Comparison of ENCODE assay signal across 1 cellular context in genomic region chr2:152200562-152201465, GRCh38.
TF ChIP-seq lines count a peak whose summit lies in the region.

No MANE protein-coding gene starts in this region.

TF ChIP-seq in HepG2, 621 proteins besides CTCF, POLR2A, EP300 and RAD21 (continued from another document):
- TF ChIP-seq XRCC5 (optimal IDR thresholded peaks at IDR 0.05; ENCODE audit: low read length): peak; percentile 52
- peak; percentile 93 for TF ChIP-seq ZNF3 (CRISPR knock-in tag; IDR thresholded peaks at IDR 0.05)
- TF ChIP-seq TEAD3 (CRISPR knock-in tag; optimal IDR thresholded peaks at IDR 0.05; ENCODE audit: borderline replicate concordance): peak; percentile 43
- peak; percentile 23; the same call in 1 of the 2 replicates for TF ChIP-seq STAG1 (CRISPR knock-in tag; IDR thresholded peaks at IDR 0.05)
- peak; percentile 65 for TF ChIP-seq SAP130 (CRISPR knock-in tag; IDR thresholded peaks at IDR 0.05; ENCODE audit: low read depth)
- 0 out of 2 replicates have a peak, but pooled peaks have one; percentile 28 for TF ChIP-seq HOMEZ (CRISPR knock-in tag; IDR thresholded peaks at IDR 0.05; ENCODE audit: low read depth)
- 0 out of 2 replicates have a peak, but pooled peaks have one; percentile 25 for TF ChIP-seq FOSL1 (CRISPR knock-in tag; IDR thresholded peaks at IDR 0.05; ENCODE audit: borderline replicate concordance)
- TF ChIP-seq ZNF235 (CRISPR knock-in tag; IDR thresholded peaks at IDR 0.05; ENCODE audit: borderline replicate concordance): no peak
- TF ChIP-seq, protein P1, sequence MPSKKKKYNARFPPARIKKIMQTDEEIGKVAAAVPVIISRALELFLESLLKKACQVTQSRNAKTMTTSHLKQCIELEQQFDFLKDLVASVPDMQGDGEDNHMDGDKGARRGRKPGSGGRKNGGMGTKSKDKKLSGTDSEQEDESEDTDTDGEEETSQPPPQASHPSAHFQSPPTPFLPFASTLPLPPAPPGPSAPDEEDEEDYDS (CRISPR knock-in tag; IDR thresholded peaks at IDR 0.05): 0 out of 2 replicates have a peak, but pooled peaks have one; percentile 23
- TF ChIP-seq, protein P2, sequence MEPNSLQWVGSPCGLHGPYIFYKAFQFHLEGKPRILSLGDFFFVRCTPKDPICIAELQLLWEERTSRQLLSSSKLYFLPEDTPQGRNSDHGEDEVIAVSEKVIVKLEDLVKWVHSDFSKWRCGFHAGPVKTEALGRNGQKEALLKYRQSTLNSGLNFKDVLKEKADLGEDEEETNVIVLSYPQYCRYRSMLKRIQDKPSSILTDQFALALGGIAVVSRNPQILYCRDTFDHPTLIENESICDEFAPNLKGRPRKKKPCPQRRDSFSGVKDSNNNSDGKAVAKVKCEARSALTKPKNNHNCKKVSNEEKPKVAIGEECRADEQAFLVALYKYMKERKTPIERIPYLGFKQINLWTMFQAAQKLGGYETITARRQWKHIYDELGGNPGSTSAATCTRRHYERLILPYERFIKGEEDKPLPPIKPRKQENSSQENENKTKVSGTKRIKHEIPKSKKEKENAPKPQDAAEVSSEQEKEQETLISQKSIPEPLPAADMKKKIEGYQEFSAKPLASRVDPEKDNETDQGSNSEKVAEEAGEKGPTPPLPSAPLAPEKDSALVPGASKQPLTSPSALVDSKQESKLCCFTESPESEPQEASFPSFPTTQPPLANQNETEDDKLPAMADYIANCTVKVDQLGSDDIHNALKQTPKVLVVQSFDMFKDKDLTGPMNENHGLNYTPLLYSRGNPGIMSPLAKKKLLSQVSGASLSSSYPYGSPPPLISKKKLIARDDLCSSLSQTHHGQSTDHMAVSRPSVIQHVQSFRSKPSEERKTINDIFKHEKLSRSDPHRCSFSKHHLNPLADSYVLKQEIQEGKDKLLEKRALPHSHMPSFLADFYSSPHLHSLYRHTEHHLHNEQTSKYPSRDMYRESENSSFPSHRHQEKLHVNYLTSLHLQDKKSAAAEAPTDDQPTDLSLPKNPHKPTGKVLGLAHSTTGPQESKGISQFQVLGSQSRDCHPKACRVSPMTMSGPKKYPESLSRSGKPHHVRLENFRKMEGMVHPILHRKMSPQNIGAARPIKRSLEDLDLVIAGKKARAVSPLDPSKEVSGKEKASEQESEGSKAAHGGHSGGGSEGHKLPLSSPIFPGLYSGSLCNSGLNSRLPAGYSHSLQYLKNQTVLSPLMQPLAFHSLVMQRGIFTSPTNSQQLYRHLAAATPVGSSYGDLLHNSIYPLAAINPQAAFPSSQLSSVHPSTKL (CRISPR knock-in tag; IDR thresholded peaks at IDR 0.05): peak; percentile 40; the same call in 1 of the 2 replicates
- TF ChIP-seq, protein P3, sequence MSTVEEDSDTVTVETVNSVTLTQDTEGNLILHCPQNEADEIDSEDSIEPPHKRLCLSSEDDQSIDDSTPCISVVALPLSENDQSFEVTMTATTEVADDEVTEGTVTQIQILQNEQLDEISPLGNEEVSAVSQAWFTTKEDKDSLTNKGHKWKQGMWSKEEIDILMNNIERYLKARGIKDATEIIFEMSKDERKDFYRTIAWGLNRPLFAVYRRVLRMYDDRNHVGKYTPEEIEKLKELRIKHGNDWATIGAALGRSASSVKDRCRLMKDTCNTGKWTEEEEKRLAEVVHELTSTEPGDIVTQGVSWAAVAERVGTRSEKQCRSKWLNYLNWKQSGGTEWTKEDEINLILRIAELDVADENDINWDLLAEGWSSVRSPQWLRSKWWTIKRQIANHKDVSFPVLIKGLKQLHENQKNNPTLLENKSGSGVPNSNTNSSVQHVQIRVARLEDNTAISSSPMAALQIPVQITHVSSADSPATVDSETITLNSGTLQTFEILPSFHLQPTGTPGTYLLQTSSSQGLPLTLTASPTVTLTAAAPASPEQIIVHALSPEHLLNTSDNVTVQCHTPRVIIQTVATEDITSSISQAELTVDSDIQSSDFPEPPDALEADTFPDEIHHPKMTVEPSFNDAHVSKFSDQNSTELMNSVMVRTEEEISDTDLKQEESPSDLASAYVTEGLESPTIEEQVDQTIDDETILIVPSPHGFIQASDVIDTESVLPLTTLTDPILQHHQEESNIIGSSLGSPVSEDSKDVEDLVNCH (CRISPR knock-in tag; IDR thresholded peaks at IDR 0.05): no peak
- TF ChIP-seq MAZ (IDR thresholded peaks at IDR 0.05; ENCODE audit: borderline replicate concordance, low read depth, low read length): peak; percentile 45; the same call in 1 of the 2 replicates
- no peak for TF ChIP-seq MAZ (CRISPR knock-in tag; IDR thresholded peaks at IDR 0.05; ENCODE audit: low read depth)
- peak; percentile 21; the same call in 1 of the 2 replicates for TF ChIP-seq ZNF687 (CRISPR knock-in tag; IDR thresholded peaks at IDR 0.05)
- TF ChIP-seq SRF (IDR thresholded peaks at IDR 0.05; ENCODE audit: low read depth, low read length): no peak
- TF ChIP-seq ZNF644 (CRISPR knock-in tag; IDR thresholded peaks at IDR 0.05; ENCODE audit: low read depth): peak; percentile 49; the same call in 1 of the 2 replicates
- peak; percentile 58; the same call in 1 of the 2 replicates for TF ChIP-seq ETV5 (CRISPR knock-in tag; IDR thresholded peaks at IDR 0.05; ENCODE audit: borderline replicate concordance)
- TF ChIP-seq ZC3H4 (CRISPR knock-in tag; IDR thresholded peaks at IDR 0.05; ENCODE audit: borderline replicate concordance): no peak
